6 cellular contexts compared by ENCODE assay signal in the genomic region with DNA sequence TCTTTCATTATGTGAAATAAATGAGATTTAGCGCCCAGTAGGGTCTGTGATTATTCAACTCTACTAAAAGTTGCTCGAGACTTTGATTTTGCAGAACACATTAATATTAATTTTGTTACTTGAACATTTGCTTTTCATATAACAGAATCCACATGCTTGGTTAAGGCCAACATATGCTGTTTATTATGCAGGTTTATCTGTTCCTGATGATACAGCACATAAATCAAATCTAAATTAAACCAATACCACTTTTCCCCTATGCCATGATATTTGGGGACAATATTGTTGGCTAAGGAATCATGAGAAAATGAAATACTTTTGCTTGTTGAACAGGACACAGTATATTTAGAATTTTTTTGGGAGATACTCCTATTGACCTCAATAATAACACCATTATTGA.
"Had no signal": no experiment of that assay in that cellular context is flagged by ENCODE, and none has a peak within 500 bp of the region (broad histone marks: within the 10 kb centered on the region; RNA-seq: fewer than 3 reads in every experiment).

No MANE protein-coding gene starts in this region.

- DNase-seq: IMR-90, KBM-7 had no signal

- ATAC-seq: HepG2, K562 had no signal

- H3K4me3 Mint-ChIP-seq: IgD-negative memory B cell had no signal

- H3K27me3 Mint-ChIP-seq: IgD-negative memory B cell had no signal

- H3K36me3 Mint-ChIP-seq: IgD-negative memory B cell had no signal

- H3K27ac Mint-ChIP-seq: IgD-negative memory B cell had no signal

- H3K4me3 ChIP-seq: K562 had no signal

- H3K27ac ChIP-seq: HL-60 had no signal

- H3K4me1 Mint-ChIP-seq: IgD-negative memory B cell had no signal
